In the genomic region with DNA sequence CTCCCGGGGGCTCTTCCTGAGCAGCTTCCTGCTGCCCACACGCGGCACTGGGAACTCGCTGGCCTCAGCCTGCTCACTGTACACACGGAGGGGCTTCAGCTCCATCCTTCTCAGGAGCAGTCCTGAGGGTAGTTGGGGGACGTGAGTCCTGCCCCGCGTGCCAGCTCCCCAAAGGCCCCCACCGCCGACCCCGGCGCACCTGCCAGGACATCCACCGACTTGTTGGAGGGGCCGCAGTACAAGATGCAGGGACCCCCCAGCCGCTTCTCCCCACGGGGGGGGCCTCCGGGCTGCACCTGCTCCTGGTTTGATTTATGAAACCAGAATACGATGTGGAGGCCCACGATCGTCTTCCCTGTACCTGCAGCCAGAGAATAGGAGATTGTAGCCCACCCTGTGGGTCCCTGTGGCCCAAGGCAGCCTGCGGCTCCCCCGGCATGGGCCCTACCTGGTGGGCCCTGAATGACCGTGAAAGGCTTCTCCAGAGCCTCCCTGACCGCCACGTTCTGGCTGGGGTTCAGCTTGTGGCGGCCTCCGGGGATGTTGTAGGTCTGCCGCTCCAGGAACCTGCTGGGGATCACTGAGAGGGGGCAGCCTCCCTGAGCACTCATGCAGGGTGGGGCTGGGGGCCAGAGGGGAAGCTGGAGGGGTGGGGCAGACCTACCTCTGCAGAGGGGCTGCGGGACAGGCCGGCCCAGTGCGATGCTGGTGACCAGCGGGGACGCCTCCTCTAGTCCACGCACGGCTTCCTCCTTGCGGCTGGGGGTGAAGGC, we compare ENCODE assay signal across 38 cellular contexts. TPM values are rescaled to one million over a fixed set of nuclear protein-coding genes. Genes with fewer than 3 reads are reported as not detected.
"Had no signal": no experiment of that assay in that cellular context is flagged by ENCODE, and none has a peak within 500 bp of the region (broad histone marks: within the 10 kb centered on the region; RNA-seq: fewer than 3 reads in every experiment).

No MANE protein-coding gene starts in this region.

- H3K27ac ChIP-seq: adrenal gland, body of pancreas, brain microvascular endothelial cell, breast epithelium, VCaP had no signal

- DNase-seq: activated B cell treated with CpG ODN at 0.5 μM for 24 hours; activated CD4-positive, alpha-beta memory T cell treated with anti-CD3 and anti-CD28 coated beads for 36 hours; activated CD4-positive, alpha-beta T cell treated with anti-CD3 and anti-CD28 coated beads for 4 hours; activated CD4-positive, alpha-beta T cell treated with anti-CD3 and anti-CD28 coated beads, Interleukin-2, amount 10 ng/mL, durations not matched to agents 24 days and 14 days; activated CD4-positive, alpha-beta T cell treated with anti-CD3 and anti-CD28 coated beads, Interleukin-2, amount 50 U/mL, for 1 hour; activated CD4-positive, alpha-beta T cell treated with anti-CD3 and anti-CD28 coated beads, Interleukin-2, amount 50 U/mL, for 4 hours; activated CD4-positive, CD25-positive, alpha-beta regulatory T cell treated with anti-CD3 and anti-CD28 coated beads, Interleukin-2, amount 50 U/mL, for 72 hours; activated CD8-positive, alpha-beta memory T cell treated with anti-CD3 and anti-CD28 coated beads, Interleukin-2, amount 50 U/mL, for 4 hours; activated CD8-positive, alpha-beta T cell treated with anti-CD3 and anti-CD28 coated beads for 36 hours; activated effector memory CD4-positive, alpha-beta T cell treated with anti-CD3 and anti-CD28 coated beads, Interleukin-2, amount 50 U/mL, for 16 hours; activated gamma-delta T cell treated with Interleukin-2 at 50 U/mL for 16 hours; activated naive CD4-positive, alpha-beta T cell; activated naive CD4-positive, alpha-beta T cell treated with anti-CD3 and anti-CD28 coated beads for 36 hours; activated naive CD4-positive, alpha-beta T cell treated with anti-CD3 and anti-CD28 coated beads, Interleukin-2, amount 50 U/mL, for 16 hours; activated naive CD8-positive, alpha-beta T cell treated with anti-CD3 and anti-CD28 coated beads for 36 hours; activated T-cell treated with anti-CD3 and anti-CD28 coated beads for 4 hours; activated T-cell treated with anti-CD3 and anti-CD28 coated beads, Interleukin-2, amount 50 U/mL, for 1 hour; activated T-cell treated with anti-CD3 and anti-CD28 coated beads, Interleukin-2, amount 50 U/mL, for 4 hours; activated T-cell treated with anti-CD3 and anti-CD28 coated beads, Interleukin-2, amount 50 U/mL, for 72 hours; adrenal gland; amniotic stem cell; aorta; body of pancreas; brain microvascular endothelial cell; central memory CD4-positive, alpha-beta T cell; T-helper 1 cell; T-helper 2 cell; T-helper 9 cell had no signal

- H3K4me3 ChIP-seq: adrenal gland, body of pancreas, breast epithelium had no signal

- H3K4me1 ChIP-seq: adrenal gland, breast epithelium had no signal

- H3K27me3 ChIP-seq: adrenal gland, body of pancreas, brain microvascular endothelial cell, breast epithelium had no signal

- FAIRE-seq: astrocyte, TTC549 had no signal

- ATAC-seq: activated CD8-positive, alpha-beta T cell treated with anti-CD3 and anti-CD28 coated beads for 36 hours; activated naive CD4-positive, alpha-beta T cell treated with anti-CD3 and anti-CD28 coated beads, Interleukin-2, amount 50 U/mL, for 72 hours; activated T-cell treated with anti-CD3 and anti-CD28 coated beads, Interleukin-2, amount 50 U/mL, for 4 hours; activated T-cell treated with anti-CD3 and anti-CD28 coated beads, Interleukin-2, amount 50 U/mL, for 72 hours; activated T-helper 17 cell treated with anti-CD3 and anti-CD28 coated beads, Interleukin-2, amount 50 U/mL, for 72 hours; body of pancreas had no signal

- H3K9me3 ChIP-seq: adrenal gland, body of pancreas, breast epithelium had no signal

RNA-seq across cellular contexts. Expression of a gene that starts 7.9 kb away (rescaled TPM):
- total RNA-seq: cardiac septum had no signal

RNA-seq across cellular contexts. Expression of a gene that starts 14.3 kb away (rescaled TPM):
- total RNA-seq: activated CD4-positive, alpha-beta memory T cell treated with anti-CD3 and anti-CD28 coated beads for 36 hours; activated CD4-positive, alpha-beta T cell treated with anti-CD3 and anti-CD28 coated beads, Interleukin-2, amount 10 ng/mL, durations not matched to agents 24 days and 14 days; activated CD8-positive, alpha-beta memory T cell treated with anti-CD3 and anti-CD28 coated beads for 36 hours; activated CD8-positive, alpha-beta T cell treated with anti-CD3 and anti-CD28 coated beads for 36 hours; activated naive CD4-positive, alpha-beta T cell treated with anti-CD3 and anti-CD28 coated beads for 36 hours; activated naive CD4-positive, alpha-beta T cell treated with anti-CD3 and anti-CD28 coated beads, Interleukin-2, amount 50 U/mL, for 72 hours; activated naive CD8-positive, alpha-beta T cell treated with anti-CD3 and anti-CD28 coated beads for 36 hours; activated T-cell treated with anti-CD3 and anti-CD28 coated beads, Interleukin-2, amount 50 U/mL, for 4 hours; activated T-cell treated with anti-CD3 and anti-CD28 coated beads, Interleukin-2, amount 50 U/mL, for 72 hours; activated T-helper 1 cell treated with anti-CD3 and anti-CD28 coated beads, Interleukin-12 subunit alpha, Interleukin-12 subunit beta, Interleukin-2, Interleukin-4 antibody, amounts not matched to agents 30 ng/mL and 10 ng/mL and 1 ng/mL, durations not matched to agents 14 hours and 24 hours and 36 hours; activated T-helper 17 cell treated with anti-CD3 and anti-CD28 coated beads, Interleukin-2, amount 50 U/mL, for 72 hours; adrenal gland; aorta; body of pancreas; cardiac septum; cerebellum had no signal
- polyA plus RNA-seq: adrenal gland, aorta had no signal

RNA-seq across cellular contexts. Expression of a gene that starts 24.6 kb away (rescaled TPM):
- total RNA-seq: cardiac septum, cerebellum had no signal
